ENCODE assay signal across 27 cellular contexts in genomic region chr16:78447164-78447563, GRCh38.
"Had no signal": no experiment of that assay in that cellular context is flagged by ENCODE, and none has a peak within 500 bp of the region (broad histone marks: within the 10 kb centered on the region; RNA-seq: fewer than 3 reads in every experiment).

No MANE protein-coding gene starts in this region.

- FAIRE-seq: endometrium, islet of Langerhans, keratinocyte had no signal

- H3K27ac Mint-ChIP-seq: dendritic cell treated with granulocyte-macrophage colony-stimulating factor and Interleukin-4, amounts not matched to agents 40 ng/mL and 50 ng/mL, for 4 days; effector memory CD8-positive, alpha-beta T cell; endodermal cell; mesothelial cell of epicardium had no signal

- H3K27ac ChIP-seq: colonic mucosa, epithelial cell of prostate, esophagus squamous epithelium, gastrocnemius medialis, heart right ventricle, left lung, lower lobe of right lung had no signal

- H3K36me3 Mint-ChIP-seq: mesothelial cell of epicardium had no signal

- H3K9me3 Mint-ChIP-seq: dendritic cell treated with granulocyte-macrophage colony-stimulating factor and Interleukin-4, amounts not matched to agents 40 ng/mL and 50 ng/mL, for 4 days; effector memory CD8-positive, alpha-beta T cell; endodermal cell had no signal

- H3K27me3 ChIP-seq: colonic mucosa, esophagus squamous epithelium, gastrocnemius medialis, heart right ventricle, left lung had no signal

- H3K4me3 Mint-ChIP-seq: dendritic cell treated with granulocyte-macrophage colony-stimulating factor and Interleukin-4, amounts not matched to agents 40 ng/mL and 50 ng/mL, for 4 days; effector memory CD8-positive, alpha-beta T cell; endodermal cell; mesothelial cell of epicardium had no signal

- H3K36me3 ChIP-seq: colonic mucosa, esophagus squamous epithelium, gastrocnemius medialis, heart right ventricle, left lung, lower lobe of right lung had no signal

- H3K27me3 Mint-ChIP-seq: dendritic cell treated with granulocyte-macrophage colony-stimulating factor and Interleukin-4, amounts not matched to agents 40 ng/mL and 50 ng/mL, for 4 days; effector memory CD8-positive, alpha-beta T cell had no signal

- DNase-seq: colonic mucosa; cortex of kidney; effector CD8-positive, alpha-beta T cell; effector memory CD8-positive, alpha-beta T cell; endodermal cell; erythroblast; esophagus squamous epithelium; foreskin fibroblast; foreskin melanocyte; gastrocnemius medialis; glutamatergic neuron; head of caudate nucleus; heart right ventricle; hippocampal formation; left cardiac atrium; left lung; left ventricle myocardium superior; lower lobe of right lung; mesenchymal stem cell; mucosa of descending colon had no signal

- ATAC-seq: effector memory CD8-positive, alpha-beta T cell; esophagus mucosa; gastrocnemius medialis; heart right ventricle; left cardiac atrium; left lung; left ventricle myocardium superior; lower lobe of right lung; mucosa of descending colon had no signal

- H3K9me3 ChIP-seq: colonic mucosa, esophagus squamous epithelium, gastrocnemius medialis, heart right ventricle, left lung, lower lobe of right lung, mucosa of descending colon had no signal

- H3K4me3 ChIP-seq: colonic mucosa, esophagus squamous epithelium, gastrocnemius medialis, heart right ventricle, left lung, lower lobe of right lung, mucosa of descending colon had no signal

- H3K4me1 ChIP-seq: colonic mucosa, gastrocnemius medialis, left lung, lower lobe of right lung had no signal
